In the genomic region with DNA sequence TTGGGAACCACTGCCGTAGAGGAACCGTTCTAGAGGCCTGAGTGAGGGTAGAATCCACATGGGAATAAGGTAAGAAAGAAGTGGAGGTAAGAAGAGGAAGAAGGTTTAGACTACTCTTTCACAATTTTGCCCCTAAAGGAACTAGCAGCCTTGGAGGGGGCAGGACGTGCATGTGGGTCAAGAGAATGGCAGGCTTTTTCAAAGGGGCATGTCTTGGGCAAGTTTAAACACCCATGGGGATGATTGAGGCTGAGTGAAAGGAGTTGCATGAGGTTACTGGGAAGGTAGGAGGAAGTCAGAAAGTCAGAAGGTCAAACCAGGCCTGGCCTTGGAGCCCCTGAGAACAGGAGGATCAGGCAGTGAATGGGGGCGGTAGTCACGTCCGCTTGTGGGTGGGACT, we compare ENCODE assay signal across 12 cellular contexts. TPM values are rescaled to one million over a fixed set of nuclear protein-coding genes. Genes with fewer than 3 reads are reported as not detected.
DNase-seq lines count a peak whose midpoint lies in the region; ATAC-seq and TF ChIP-seq lines count a peak whose summit lies in the region.
"Had no signal": no experiment of that assay in that cellular context is flagged by ENCODE, and none has a peak within 500 bp of the region (broad histone marks: within the 10 kb centered on the region; RNA-seq: fewer than 3 reads in every experiment).

No MANE protein-coding gene starts in this region.

- CTCF ChIA-PET in GM10248 (lab: Yijun Ruan, JAX): interaction anchor here (1.2 to 2.5 kb wide), 2 partner anchors 10 to 54 kb away, joined by 3 to 6 read pairs; a partner anchor contains a TSS

- peak; percentile 21 to 33 for ATAC-seq in stimulated activated naive B cell treated with anti-CD40 and anti-IgM and Interleukin-4, amounts not matched to agents 10 μg/mL and 1 μg/mL and 100 μg/mL, for 72 hours (replicated peaks)
- no peak for ATAC-seq in HG02588 (IDR thresholded peaks at IDR 0.05; ENCODE audit: unreplicated experiment)
- ATAC-seq: PC-3 had no signal

- no peaks in the 10 kb centered on the region for H3K27me3 Mint-ChIP-seq in endodermal cell (ENCODE audit: insufficient read depth)
- H3K27me3 Mint-ChIP-seq in stimulated activated naive B cell treated with anti-CD40 and anti-IgM and Interleukin-4, amounts not matched to agents 10 μg/mL and 1 μg/mL and 100 μg/mL, for 72 hours: no peaks in the 10 kb centered on the region

- peaks cover 10% of the 10 kb centered on the region for H3K36me3 Mint-ChIP-seq in endodermal cell (ENCODE audit: low read depth)
- H3K36me3 Mint-ChIP-seq in stimulated activated naive B cell treated with anti-CD40 and anti-IgM and Interleukin-4, amounts not matched to agents 10 μg/mL and 1 μg/mL and 100 μg/mL, for 72 hours: peaks cover 15 to 24% of the 10 kb centered on the region in 2 donors

- DNase-seq in left ventricle myocardium inferior (no peak), cardiac septum (ENCODE audit: low spot score) (no peak), SKM-1 (lab: John Stamatoyannopoulos, UW; ENCODE audit: unreplicated experiment) (peak; percentile 91), endodermal cell (no peak), islet precursor cell (no peak), GM10248 (ENCODE audit: extremely low spot score) (no peak)
- no peak for DNase-seq in stimulated activated naive B cell treated with anti-CD40 and anti-IgM and Interleukin-4, amounts not matched to agents 10 μg/mL and 1 μg/mL and 100 μg/mL, for 72 hours
- DNase-seq: NCI-H2107, PC-3 had no signal

- intact Hi-C loops in left ventricle myocardium inferior (cut with micrococcal nuclease) (no loop called here), cardiac septum (cut with DNase I) (no loop called here)

- H3K36me3 ChIP-seq in left ventricle myocardium inferior: peaks cover 6% of the 10 kb centered on the region
- peaks cover 8% of the 10 kb centered on the region for H3K36me3 ChIP-seq in endodermal cell (ENCODE audit: control insufficient read depth, insufficient read depth, low read length)
- H3K36me3 ChIP-seq: vagina had no signal

- H3K27me3 ChIP-seq in left ventricle myocardium inferior (ENCODE audit: low read depth) (no peaks in the 10 kb centered on the region), endodermal cell (ENCODE audit: control insufficient read depth, insufficient read depth, low read length, poor library complexity, severe bottlenecking) (no peaks in the 10 kb centered on the region)
- H3K27me3 ChIP-seq: vagina had no signal

- H3K9ac ChIP-seq in endodermal cell (ENCODE audit: extremely low read depth, low read length, poor library complexity, severe bottlenecking): no peak overlapping the region

- peaks cover 13% of the 10 kb centered on the region for H3K9me3 Mint-ChIP-seq in endodermal cell
- H3K9me3 Mint-ChIP-seq in stimulated activated naive B cell treated with anti-CD40 and anti-IgM and Interleukin-4, amounts not matched to agents 10 μg/mL and 1 μg/mL and 100 μg/mL, for 72 hours: no peaks in the 10 kb centered on the region

- TF ChIP-seq CTCF in left ventricle myocardium inferior (IDR thresholded peaks at IDR 0.05; ENCODE audit: borderline replicate concordance) (no peak), endodermal cell (conservative IDR thresholded peaks at IDR 0.05) (no peak), GM10248 (IDR thresholded peaks at IDR 0.05; ENCODE audit: control extremely low read depth, extremely low read depth, low read depth, missing control alignments) (no peak)

- no peak overlapping the region for H3K4me3 Mint-ChIP-seq in endodermal cell
- H3K4me3 Mint-ChIP-seq in stimulated activated naive B cell treated with anti-CD40 and anti-IgM and Interleukin-4, amounts not matched to agents 10 μg/mL and 1 μg/mL and 100 μg/mL, for 72 hours: peak overlapping the region; percentile 2 to 36

- H3K9me3 ChIP-seq in left ventricle myocardium inferior (replicated peaks) (no peaks in the 10 kb centered on the region), endodermal cell (ENCODE audit: control insufficient read depth, low read length) (peaks cover 22% of the 10 kb centered on the region)
- H3K9me3 ChIP-seq: vagina had no signal

- 91 to 98% methylated on average over 3 to 6 of the region's 6 CpGs for WGBS in endodermal cell (ENCODE audit: insufficient coverage in 1 of 2, insufficient read length in 1 of 2), 2 experiments

- H3K27ac Mint-ChIP-seq in endodermal cell: peak overlapping the region; percentile 66
- peak overlapping the region; percentile 89 for H3K27ac Mint-ChIP-seq in stimulated activated naive B cell treated with anti-CD40 and anti-IgM and Interleukin-4, amounts not matched to agents 10 μg/mL and 1 μg/mL and 100 μg/mL, for 72 hours

- H3K4me3 ChIP-seq in left ventricle myocardium inferior (no peak overlapping the region), endodermal cell (ENCODE audit: low read length) (no peak overlapping the region)
- H3K4me3 ChIP-seq: skin epidermis, vagina had no signal

- peaks cover 92% of the 10 kb centered on the region for H3K4me1 ChIP-seq in left ventricle myocardium inferior
- H3K4me1 ChIP-seq in endodermal cell (ENCODE audit: control insufficient read depth, insufficient read depth, low read length): peaks cover 20% of the 10 kb centered on the region

- H3K27ac ChIP-seq in left ventricle myocardium inferior (replicated peaks) (peak overlapping the region; percentile 90), endodermal cell (ENCODE audit: low read depth, low read length) (no peak overlapping the region)

- POLR2A ChIA-PET in GM10248 (lab: Yijun Ruan, JAX): no interaction called here

- H3K4me1 Mint-ChIP-seq in endodermal cell: peaks cover 26% of the 10 kb centered on the region
- peaks cover 43 to 60% of the 10 kb centered on the region in 2 donors for H3K4me1 Mint-ChIP-seq in stimulated activated naive B cell treated with anti-CD40 and anti-IgM and Interleukin-4, amounts not matched to agents 10 μg/mL and 1 μg/mL and 100 μg/mL, for 72 hours

RNA-seq across cellular contexts. Expression of a gene that starts 10.2 kb away (rescaled TPM):
- total RNA-seq in left ventricle myocardium inferior (6.7 TPM), cardiac septum (4.1 TPM), endodermal cell (10 to 100 TPM; 12.8 to 15.9 TPM)
- 23.0 TPM for polyA plus RNA-seq in endodermal cell (2013, experiment 1 of 2)
- polyA plus RNA-seq in endodermal cell (2013, experiment 2 of 2): 25.8 TPM

RNA-seq across cellular contexts. Expression of a gene that starts 58.9 kb away (rescaled TPM):
- total RNA-seq in left ventricle myocardium inferior (172 TPM), cardiac septum (274 TPM), endodermal cell (10 to 100 TPM; 61.5 to 77.6 TPM)
- 59.0 TPM for polyA plus RNA-seq in endodermal cell (2013, experiment 1 of 2)
- 64.1 TPM for polyA plus RNA-seq in endodermal cell (2013, experiment 2 of 2)
